ENCODE assay signal across 23 cellular contexts in genomic region chr1:220315070-220315839, GRCh38.
"Had no signal": no experiment of that assay in that cellular context is flagged by ENCODE, and none has a peak within 500 bp of the region (broad histone marks: within the 10 kb centered on the region; RNA-seq: fewer than 3 reads in every experiment).

No MANE protein-coding gene starts in this region.

- DNase-seq: activated CD4-positive, alpha-beta T cell treated with anti-CD3 and anti-CD28 coated beads, Interleukin-2, amount 10 ng/mL, durations not matched to agents 7 days and 5 days; activated CD4-positive, CD25-positive, alpha-beta regulatory T cell treated with anti-CD3 and anti-CD28 coated beads, Interleukin-2, amount 50 U/mL, for 72 hours; activated CD8-positive, alpha-beta memory T cell treated with anti-CD3 and anti-CD28 coated beads, Interleukin-2, amount 10 ng/mL, durations not matched to agents 7 days and 5 days; activated CD8-positive, alpha-beta T cell treated with anti-CD3 and anti-CD28 coated beads for 36 hours; activated effector memory CD4-positive, alpha-beta T cell treated with anti-CD3 and anti-CD28 coated beads, Interleukin-2, amount 50 U/mL, for 16 hours; activated naive CD4-positive, alpha-beta T cell treated with anti-CD3 and anti-CD28 coated beads, Interleukin-2, amount 10 ng/mL, durations not matched to agents 7 days and 5 days; activated T-cell treated with anti-CD3 and anti-CD28 coated beads for 4 hours; amygdala; erythroblast; gastrocnemius medialis; head of caudate nucleus; islet precursor cell; midbrain; natural killer cell; stimulated activated CD4-positive, alpha-beta T cell treated with anti-CD3 and anti-CD28 coated beads, Interleukin-4, amount 100 ng/mL, for 4 hours; stimulated activated naive CD8-positive, alpha-beta T cell treated with anti-CD3 and anti-CD28 coated beads, Interleukin-15, amount 100 ng/mL, for 72 hours; T-helper 1 cell; trophoblast cell; WERI-Rb-1 had no signal

- FAIRE-seq: TTC549 had no signal

- H3K36me3 ChIP-seq: cardiac muscle cell, gastrocnemius medialis, vagina, WERI-Rb-1 had no signal

- H3K4me1 ChIP-seq: gastrocnemius medialis, vagina had no signal

- H3K9me3 ChIP-seq: gastrocnemius medialis, vagina had no signal

- H3K4me3 ChIP-seq: cardiac muscle cell, gastrocnemius medialis, vagina had no signal

- ATAC-seq: activated CD8-positive, alpha-beta memory T cell treated with anti-CD3 and anti-CD28 coated beads, Interleukin-2, amount 10 ng/mL, durations not matched to agents 7 days and 5 days; activated CD8-positive, alpha-beta T cell treated with anti-CD3 and anti-CD28 coated beads for 36 hours; gastrocnemius medialis; left lobe of liver; natural killer cell; stimulated activated naive CD8-positive, alpha-beta T cell treated with anti-CD3 and anti-CD28 coated beads, Interleukin-15, amount 100 ng/mL, for 72 hours had no signal

- H3K27me3 ChIP-seq: cardiac muscle cell, gastrocnemius medialis, vagina had no signal

- H3K27ac ChIP-seq: cardiac muscle cell, gastrocnemius medialis, vagina, WERI-Rb-1 had no signal
